In the genomic region with DNA sequence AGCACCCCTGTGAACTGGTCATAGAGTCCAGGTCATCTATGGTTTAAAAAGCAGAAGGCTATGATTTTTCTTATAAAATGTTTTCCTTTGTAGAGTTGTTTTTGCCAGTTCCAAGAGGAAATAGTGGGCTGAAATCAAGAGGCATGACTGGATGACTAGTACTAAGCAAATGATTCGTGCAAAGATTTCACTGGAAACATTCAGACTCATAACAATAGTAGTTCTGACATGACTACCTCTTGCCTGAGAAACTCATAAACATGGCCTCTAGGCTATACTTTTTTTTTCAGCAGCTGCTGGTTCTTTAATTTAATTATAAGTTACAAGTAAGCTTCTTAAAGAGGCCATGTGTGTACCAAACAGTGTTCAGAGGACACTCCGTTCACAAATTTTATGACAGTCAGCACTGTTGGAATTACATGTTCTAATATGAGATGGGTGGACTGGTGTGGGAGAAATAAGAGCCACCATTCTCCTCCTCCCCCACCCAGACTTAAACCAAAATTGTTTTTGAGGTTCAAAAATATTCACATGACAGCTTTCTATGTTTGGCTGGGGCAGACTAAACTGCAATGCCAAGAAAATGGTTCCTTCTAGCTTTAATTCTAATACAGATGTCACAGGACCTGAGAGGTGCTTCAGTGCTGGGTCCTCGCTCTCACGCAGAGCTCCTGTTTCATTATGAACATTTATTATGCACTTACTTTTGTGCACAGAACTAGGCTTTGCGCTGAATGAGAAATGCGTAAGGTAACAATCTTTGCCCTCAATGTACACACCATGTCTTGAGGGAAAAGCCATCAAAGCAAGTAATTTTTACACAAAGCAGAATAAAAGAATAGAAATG, we compare ENCODE assay signal across 13 cellular contexts.
A peak's percentile ranks its signal among the peaks of the same experiment; 100 is the strongest.
DNase-seq lines count a peak whose midpoint lies in the region; ATAC-seq and TF ChIP-seq lines count a peak whose summit lies in the region.
"Had no signal": no experiment of that assay in that cellular context is flagged by ENCODE, and none has a peak within 500 bp of the region (broad histone marks: within the 10 kb centered on the region; RNA-seq: fewer than 3 reads in every experiment).

No MANE protein-coding gene starts in this region.

- DNase-seq in AG20443 (ENCODE audit: low spot score) (peak; percentile 45), body of pancreas (no peak), COR-L47 (lab: John Stamatoyannopoulos, UW) (no peak), hypothalamus (lab: John Stamatoyannopoulos, UW) (no peak), thyroid gland (no peak)
- DNase-seq in activated T-cell treated with anti-CD3 and anti-CD28 coated beads, Interleukin-2, amount 50 U/mL, for 72 hours, result peak; percentile 23 to 33
- DNase-seq: activated naive CD4-positive, alpha-beta T cell treated with anti-CD3 and anti-CD28 coated beads for 36 hours; DMS79 had no signal

- H3K27ac ChIP-seq in body of pancreas (no peak overlapping the region), thyroid gland (no peak overlapping the region)
- H3K27ac ChIP-seq: right atrium auricular region, RWPE1 had no signal

- H3K4me3 ChIP-seq in body of pancreas, result no peak overlapping the region
- no peak overlapping the region for H3K4me3 ChIP-seq in thyroid gland (replicated peaks in 1 of 3)
- H3K4me3 ChIP-seq: right atrium auricular region had no signal

- TF ChIP-seq CTCF in body of pancreas (IDR thresholded peaks at IDR 0.05) (no peak), thyroid gland (IDR thresholded peaks at IDR 0.05) (no peak)

- WGBS in body of pancreas, 2 donors, result 91 to 93% methylated on average over 6 of the region's 6 CpGs
- 83 to 89% methylated on average over 6 of the region's 6 CpGs for WGBS in thyroid gland, 2 donors

- H3K9me3 ChIP-seq in body of pancreas (no peaks in the 10 kb centered on the region), thyroid gland (no peaks in the 10 kb centered on the region)
- H3K9me3 ChIP-seq: right atrium auricular region had no signal

- no peaks in the 10 kb centered on the region for H3K27me3 ChIP-seq in body of pancreas
- H3K27me3 ChIP-seq in thyroid gland, result no peaks in the 10 kb centered on the region
- H3K27me3 ChIP-seq: right atrium auricular region had no signal

- TF ChIP-seq POLR2A in body of pancreas (IDR thresholded peaks at IDR 0.05) (no peak), thyroid gland (IDR thresholded peaks at IDR 0.05) (no peak)

- peaks cover 41% of the 10 kb centered on the region for H3K4me1 Mint-ChIP-seq in activated T-cell treated with anti-CD3 and anti-CD28 coated beads, Interleukin-2, amount 50 U/mL, for 72 hours (ENCODE audit: low read depth)

- H3K4me1 ChIP-seq in body of pancreas (no peaks in the 10 kb centered on the region), thyroid gland (no peaks in the 10 kb centered on the region)
- H3K4me1 ChIP-seq: right atrium auricular region had no signal

- intact Hi-C loops in body of pancreas (cut with DNase I) (no loop called here), thyroid gland (cut with DNase I) (no loop called here)

- peak; percentile 50 for ATAC-seq in GM19023 (IDR thresholded peaks at IDR 0.05; ENCODE audit: unreplicated experiment)
- ATAC-seq in HG02973 (IDR thresholded peaks at IDR 0.05; ENCODE audit: unreplicated experiment), result peak; percentile 64
- ATAC-seq in activated T-cell treated with anti-CD3 and anti-CD28 coated beads, Interleukin-2, amount 50 U/mL, for 72 hours (replicated peaks in 1 of 2), result peak; percentile 82 to 86
- no peak for ATAC-seq in body of pancreas

- peaks cover 17% of the 10 kb centered on the region for H3K27me3 Mint-ChIP-seq in activated T-cell treated with anti-CD3 and anti-CD28 coated beads, Interleukin-2, amount 50 U/mL, for 72 hours (ENCODE audit: low read depth)
- H3K27me3 Mint-ChIP-seq: type B pancreatic cell had no signal

- H3K27ac Mint-ChIP-seq in activated T-cell treated with anti-CD3 and anti-CD28 coated beads, Interleukin-2, amount 50 U/mL, for 72 hours, result peak overlapping the region; percentile 97
- H3K27ac Mint-ChIP-seq: activated naive CD4-positive, alpha-beta T cell treated with anti-CD3 and anti-CD28 coated beads for 36 hours; type B pancreatic cell had no signal

- H3K36me3 Mint-ChIP-seq in activated T-cell treated with anti-CD3 and anti-CD28 coated beads, Interleukin-2, amount 50 U/mL, for 72 hours (ENCODE audit: insufficient read depth in 2 of 2), result peaks cover 2 to 5% of the 10 kb centered on the region in 2 donors
- H3K36me3 Mint-ChIP-seq: type B pancreatic cell had no signal

- no peaks in the 10 kb centered on the region for H3K36me3 ChIP-seq in body of pancreas (replicated peaks in 1 of 2; ENCODE audit: insufficient read depth in 1 of 2, low read depth in 2 of 2)
- no peaks in the 10 kb centered on the region for H3K36me3 ChIP-seq in thyroid gland
- H3K36me3 ChIP-seq: right atrium auricular region had no signal

- peak overlapping the region; percentile 10 to 82 for H3K4me3 Mint-ChIP-seq in activated T-cell treated with anti-CD3 and anti-CD28 coated beads, Interleukin-2, amount 50 U/mL, for 72 hours
- H3K4me3 Mint-ChIP-seq: activated naive CD4-positive, alpha-beta T cell treated with anti-CD3 and anti-CD28 coated beads for 36 hours; type B pancreatic cell had no signal

- H3K9me3 Mint-ChIP-seq in activated T-cell treated with anti-CD3 and anti-CD28 coated beads, Interleukin-2, amount 50 U/mL, for 72 hours, result peaks cover 4 to 8% of the 10 kb centered on the region in 2 donors
- H3K9me3 Mint-ChIP-seq: activated naive CD4-positive, alpha-beta T cell treated with anti-CD3 and anti-CD28 coated beads for 36 hours; type B pancreatic cell had no signal

Comparison
In these comparisons a context has a peak if more than half of its experiments do, and no peak if none do; other contexts are left out.
1. DNase-seq: peak in AG20443 (single experiment) and activated T-cell treated with anti-CD3 and anti-CD28 coated beads, Interleukin-2, amount 50 U/mL, for 72 hours (2 of 2); none in body of pancreas (0 of 4), COR-L47 (single experiment), hypothalamus (0 of 51) and thyroid gland (0 of 2).